Comparison of ENCODE assay signal across 12 cellular contexts in genomic region chr2:20539133-20539719, GRCh38.
A peak's percentile ranks its signal among the peaks of the same experiment; 100 is the strongest.
DNase-seq lines count a peak whose midpoint lies in the region; ATAC-seq and TF ChIP-seq lines count a peak whose summit lies in the region.
"Had no signal": no experiment of that assay in that cellular context is flagged by ENCODE, and none has a peak within 500 bp of the region (broad histone marks: within the 10 kb centered on the region; RNA-seq: fewer than 3 reads in every experiment).

No MANE protein-coding gene starts in this region.

- TF ChIP-seq CTCF in cardiac fibroblast (IDR thresholded peaks at IDR 0.05; ENCODE audit: low read depth, low read length) (no peak), vagina (IDR thresholded peaks at IDR 0.05) (no peak)

- H3K36me3 Mint-ChIP-seq in activated naive CD8-positive, alpha-beta T cell treated with anti-CD3 and anti-CD28 coated beads, Interleukin-2, amount 50 U/mL, for 24 hours (ENCODE audit: low read depth) = no peaks in the 10 kb centered on the region
- H3K36me3 Mint-ChIP-seq in activated naive CD8-positive, alpha-beta T cell treated with anti-CD3 and anti-CD28 coated beads for 36 hours = no peaks in the 10 kb centered on the region
- no peaks in the 10 kb centered on the region for H3K36me3 Mint-ChIP-seq in naive thymus-derived CD4-positive, alpha-beta T cell

- H3K36me3 ChIP-seq in naive thymus-derived CD4-positive, alpha-beta T cell (ENCODE audit: control insufficient read depth in 2 of 3, insufficient read depth in 3 of 3, low read length in 3 of 3) = no peaks in the 10 kb centered on the region
- H3K36me3 ChIP-seq in vagina = no peaks in the 10 kb centered on the region
- H3K36me3 ChIP-seq: thoracic aorta had no signal

- ATAC-seq in activated naive CD8-positive, alpha-beta T cell treated with anti-CD3 and anti-CD28 coated beads, Interleukin-2, amount 50 U/mL, for 24 hours = no peak
- peak; percentile 7 for ATAC-seq in naive thymus-derived CD4-positive, alpha-beta T cell

- no peaks in the 10 kb centered on the region for H3K27me3 Mint-ChIP-seq in activated naive CD8-positive, alpha-beta T cell treated with anti-CD3 and anti-CD28 coated beads, Interleukin-2, amount 50 U/mL, for 24 hours
- H3K27me3 Mint-ChIP-seq in activated naive CD8-positive, alpha-beta T cell treated with anti-CD3 and anti-CD28 coated beads for 36 hours = no peaks in the 10 kb centered on the region
- H3K27me3 Mint-ChIP-seq in naive thymus-derived CD4-positive, alpha-beta T cell = peaks cover 0 to 10% (median 0%) of the 10 kb centered on the region in 5 donors

- no peaks in the 10 kb centered on the region for H3K4me1 Mint-ChIP-seq in activated naive CD8-positive, alpha-beta T cell treated with anti-CD3 and anti-CD28 coated beads, Interleukin-2, amount 50 U/mL, for 24 hours
- H3K4me1 Mint-ChIP-seq in activated naive CD8-positive, alpha-beta T cell treated with anti-CD3 and anti-CD28 coated beads for 36 hours = no peaks in the 10 kb centered on the region
- no peaks in the 10 kb centered on the region for H3K4me1 Mint-ChIP-seq in naive thymus-derived CD4-positive, alpha-beta T cell

- no peak overlapping the region for H3K4me3 Mint-ChIP-seq in activated naive CD8-positive, alpha-beta T cell treated with anti-CD3 and anti-CD28 coated beads, Interleukin-2, amount 50 U/mL, for 24 hours
- no peak overlapping the region for H3K4me3 Mint-ChIP-seq in activated naive CD8-positive, alpha-beta T cell treated with anti-CD3 and anti-CD28 coated beads for 36 hours
- no peak overlapping the region for H3K4me3 Mint-ChIP-seq in naive thymus-derived CD4-positive, alpha-beta T cell
- H3K4me3 Mint-ChIP-seq: activated naive CD4-positive, alpha-beta T cell treated with anti-CD3 and anti-CD28 coated beads for 36 hours had no signal

- TF ChIP-seq POLR2A in vagina (IDR thresholded peaks at IDR 0.05) = no peak

- CTCF ChIA-PET in naive thymus-derived CD4-positive, alpha-beta T cell (lab: Charles Lee) = no interaction called here

- H3K4me3 ChIP-seq in cardiac fibroblast (replicated peaks in 1 of 2; ENCODE audit: low read depth in 2 of 2, low read length in 2 of 2) (no peak overlapping the region), vagina (no peak overlapping the region)
- no peak overlapping the region for H3K4me3 ChIP-seq in naive thymus-derived CD4-positive, alpha-beta T cell (ENCODE audit: low read length)
- H3K4me3 ChIP-seq: thoracic aorta had no signal

- intact Hi-C loops in naive thymus-derived CD4-positive, alpha-beta T cell (cut with micrococcal nuclease) = no loop called here
- intact Hi-C loops in vagina (cut with DNase I) = no loop called here

- no peaks in the 10 kb centered on the region for H3K4me1 ChIP-seq in naive thymus-derived CD4-positive, alpha-beta T cell (ENCODE audit: control insufficient read depth in 2 of 2, insufficient read depth in 2 of 2, low read length in 2 of 2)
- H3K4me1 ChIP-seq in vagina = peaks cover 10% of the 10 kb centered on the region

- H3K9me3 ChIP-seq in naive thymus-derived CD4-positive, alpha-beta T cell (ENCODE audit: control insufficient read depth in 2 of 3, low read length in 3 of 3) = no peaks in the 10 kb centered on the region
- no peaks in the 10 kb centered on the region for H3K9me3 ChIP-seq in vagina
- H3K9me3 ChIP-seq: thoracic aorta had no signal

- no peak overlapping the region for H3K27ac ChIP-seq in naive thymus-derived CD4-positive, alpha-beta T cell (ENCODE audit: low read depth, low read length)
- peak overlapping the region; percentile 25 for H3K27ac ChIP-seq in vagina
- H3K27ac ChIP-seq: thoracic aorta had no signal

- POLR2A ChIA-PET in naive thymus-derived CD4-positive, alpha-beta T cell (lab: Charles Lee) = no interaction called here

- no peak for DNase-seq in activated naive CD8-positive, alpha-beta T cell treated with anti-CD3 and anti-CD28 coated beads, Interleukin-2, amount 50 U/mL, for 24 hours
- no peak for DNase-seq in activated naive CD8-positive, alpha-beta T cell treated with anti-CD3 and anti-CD28 coated beads for 36 hours
- DNase-seq in cardiac fibroblast (ENCODE audit: low read depth in 2 of 2) (peak; percentile 23), vagina (ENCODE audit: extremely low spot score in 2 of 2) (no peak), NCI-H128 (lab: John Stamatoyannopoulos, UW; ENCODE audit: unreplicated experiment) (no peak), GDM1 (lab: John Stamatoyannopoulos, UW) (no peak), globus pallidus (ENCODE audit: low spot score) (no peak)
- no peak for DNase-seq in naive thymus-derived CD4-positive, alpha-beta T cell
- DNase-seq: activated naive CD4-positive, alpha-beta T cell treated with anti-CD3 and anti-CD28 coated beads for 36 hours; hippocampal formation; NK-92 treated with Interleukin-12 subunit alpha and Interleukin-12 subunit beta, amount 100 ng/mL, for 24 hours had no signal

- no peaks in the 10 kb centered on the region for H3K27me3 ChIP-seq in naive thymus-derived CD4-positive, alpha-beta T cell (ENCODE audit: control insufficient read depth in 2 of 2, insufficient read depth in 2 of 2, low read length in 2 of 2)
- no peaks in the 10 kb centered on the region for H3K27me3 ChIP-seq in vagina

- H3K9me3 Mint-ChIP-seq in activated naive CD8-positive, alpha-beta T cell treated with anti-CD3 and anti-CD28 coated beads, Interleukin-2, amount 50 U/mL, for 24 hours = no peaks in the 10 kb centered on the region
- H3K9me3 Mint-ChIP-seq in activated naive CD8-positive, alpha-beta T cell treated with anti-CD3 and anti-CD28 coated beads for 36 hours = no peaks in the 10 kb centered on the region
- no peaks in the 10 kb centered on the region for H3K9me3 Mint-ChIP-seq in naive thymus-derived CD4-positive, alpha-beta T cell
- H3K9me3 Mint-ChIP-seq: activated naive CD4-positive, alpha-beta T cell treated with anti-CD3 and anti-CD28 coated beads for 36 hours had no signal

- peak overlapping the region; percentile 48 for H3K27ac Mint-ChIP-seq in activated naive CD8-positive, alpha-beta T cell treated with anti-CD3 and anti-CD28 coated beads, Interleukin-2, amount 50 U/mL, for 24 hours
- no peak overlapping the region for H3K27ac Mint-ChIP-seq in activated naive CD8-positive, alpha-beta T cell treated with anti-CD3 and anti-CD28 coated beads for 36 hours
- no peak overlapping the region for H3K27ac Mint-ChIP-seq in naive thymus-derived CD4-positive, alpha-beta T cell
- H3K27ac Mint-ChIP-seq: activated naive CD4-positive, alpha-beta T cell treated with anti-CD3 and anti-CD28 coated beads for 36 hours had no signal

Comparison
In these comparisons a context has a peak if more than half of its experiments do, and no peak if none do; other contexts are left out.
1. DNase-seq: peak in cardiac fibroblast (2 of 2); none in activated naive CD8-positive, alpha-beta T cell treated with anti-CD3 and anti-CD28 coated beads, Interleukin-2, amount 50 U/mL, for 24 hours (single experiment), activated naive CD8-positive, alpha-beta T cell treated with anti-CD3 and anti-CD28 coated beads for 36 hours (single experiment), naive thymus-derived CD4-positive, alpha-beta T cell (0 of 9), vagina (0 of 2), NCI-H128 (single experiment), GDM1 (single experiment) and globus pallidus (single experiment).